8 cellular contexts compared by ENCODE assay signal in the genomic region with DNA sequence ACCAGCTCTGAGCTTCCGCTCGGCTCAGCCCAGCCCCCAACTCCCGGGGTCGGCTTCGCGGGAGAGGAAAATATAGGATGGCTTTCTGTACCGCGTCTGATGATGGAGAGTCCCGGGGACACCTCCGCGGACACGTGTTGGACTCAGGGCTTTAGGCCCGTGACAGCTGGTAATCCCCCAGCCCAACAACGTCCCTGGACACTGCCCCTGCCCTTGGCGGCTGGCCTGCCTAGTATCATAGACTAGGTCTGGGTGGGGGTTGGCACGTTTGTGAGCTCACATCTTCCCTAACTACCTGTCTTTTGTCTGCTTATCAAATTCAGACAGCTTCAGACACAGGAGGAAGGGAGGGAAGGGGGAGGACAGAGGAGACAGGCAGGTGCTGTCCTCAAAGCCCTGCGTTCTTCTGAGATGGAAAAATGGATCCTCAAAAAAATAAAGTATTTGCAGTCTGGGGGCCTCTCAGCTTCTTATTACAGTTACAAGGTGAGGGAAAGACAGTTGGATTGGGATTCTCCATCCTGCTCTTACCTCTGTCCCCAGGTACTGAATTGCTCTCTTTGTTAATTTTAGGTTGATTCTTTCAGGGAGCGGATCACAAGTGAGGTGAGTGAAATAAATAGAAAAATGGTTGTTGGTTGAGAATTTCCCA. TPM values are rescaled to one million over a fixed set of nuclear protein-coding genes. Genes with fewer than 3 reads are reported as not detected.
DNase-seq lines count a peak whose midpoint lies in the region; ATAC-seq and TF ChIP-seq lines count a peak whose summit lies in the region.

No MANE protein-coding gene starts in this region.

- peaks cover 12% of the 10 kb centered on the region for H4K20me1 ChIP-seq in Loucy (ENCODE audit: insufficient read depth, low read length, poor library complexity, severe bottlenecking)

- DNase-seq in effector CD4-positive, alpha-beta T cell: peak; percentile 5
- DNase-seq in natural killer cell (no peak), AG20443 (ENCODE audit: low spot score) (no peak)
- DNase-seq in activated CD4-positive, CD25-positive, alpha-beta regulatory T cell (lab: John Stamatoyannopoulos, UW): no peak

- H3K27me3 Mint-ChIP-seq in natural killer cell (ENCODE audit: low read depth in 2 of 2): peaks cover 0 to 2% of the 10 kb centered on the region in 2 donors

- no peaks in the 10 kb centered on the region for H3F3A ChIP-seq in Loucy (ENCODE audit: low read depth)

- no peaks in the 10 kb centered on the region for H3K27me3 ChIP-seq in Loucy (ENCODE audit: insufficient read depth, low read length, poor library complexity, severe bottlenecking)

- H3K9ac ChIP-seq in Loucy (ENCODE audit: low read depth, low read length, poor library complexity, severe bottlenecking): peak overlapping the region; percentile 83

- H3K36me3 Mint-ChIP-seq in natural killer cell: peaks cover 4% of the 10 kb centered on the region

- peak overlapping the region; percentile 92 for H3K4me3 ChIP-seq in Loucy (ENCODE audit: low read length, poor library complexity, severe bottlenecking)

- H2AFZ ChIP-seq in Loucy (ENCODE audit: low read length): no peak overlapping the region

- ATAC-seq in GM21515 (IDR thresholded peaks at IDR 0.05; ENCODE audit: unreplicated experiment) (peak; percentile 7), natural killer cell (peak in 1 of 3 donors; percentile 0), HG02885 (IDR thresholded peaks at IDR 0.05; ENCODE audit: poor library complexity, unreplicated experiment) (no peak), GM21825 (IDR thresholded peaks at IDR 0.05; ENCODE audit: unreplicated experiment) (no peak)

- peaks cover 19% of the 10 kb centered on the region; the same call in 1 of the 2 replicates for H3K36me3 ChIP-seq in Loucy (ENCODE audit: insufficient read depth, low read length)

- H3K9me3 Mint-ChIP-seq in natural killer cell: no peaks in the 10 kb centered on the region

- peaks cover 51% of the 10 kb centered on the region for H3K79me2 ChIP-seq in Loucy (ENCODE audit: insufficient read depth, low read length)

- H3K4me1 ChIP-seq in Loucy (ENCODE audit: insufficient read depth, low read length, poor library complexity, severe bottlenecking): peaks cover 16% of the 10 kb centered on the region

- H3K4me3 Mint-ChIP-seq in natural killer cell: peak overlapping the region; percentile 97

- no peaks in the 10 kb centered on the region for H3K9me3 ChIP-seq in Loucy (ENCODE audit: insufficient read depth, low read depth, low read length)

- TF ChIP-seq CTCF in Loucy (conservative IDR thresholded peaks at IDR 0.05; ENCODE audit: low read length) (no peak), natural killer cell (IDR thresholded peaks at IDR 0.05) (no peak)

- peak overlapping the region; percentile 98 for H3K27ac Mint-ChIP-seq in natural killer cell

- peak overlapping the region; percentile 90 for H3K4me2 ChIP-seq in Loucy (ENCODE audit: low read depth, low read length, poor library complexity, severe bottlenecking)

- no peaks in the 10 kb centered on the region for H3K9me2 ChIP-seq in Loucy (replicated peaks; ENCODE audit: low read depth, low read length)

- H3K4me1 Mint-ChIP-seq in natural killer cell: peaks cover 22 to 29% of the 10 kb centered on the region in 2 donors

- intact Hi-C loops in natural killer cell (cut with micrococcal nuclease): loop anchor here (1.0 to 10.0 kb wide), 3 partner anchors 10 to 651 kb away; partner anchors contain the start of genes BECN1, DHX8, PTGES3L and RUNDC1

RNA-seq across cellular contexts. Expression of gene PSME3, which starts 0.7 kb away (rescaled TPM):
- 10 to 100 TPM; 82.8 to 92.5 (median 90.6) TPM for total RNA-seq in natural killer cell

RNA-seq across cellular contexts. Expression of gene BECN1, which starts 9.8 kb away (rescaled TPM):
- 100 to 1,000 TPM; 148 to 164 (median 150) TPM for total RNA-seq in natural killer cell

RNA-seq across cellular contexts. Expression of gene AOC2, which starts 10.5 kb away (rescaled TPM):
- 1 to 10 TPM; 3.0 to 3.9 (median 3.5) TPM for total RNA-seq in natural killer cell

RNA-seq across cellular contexts. Expression of gene AOC3, which starts 17.1 kb away (rescaled TPM):
- 1 to 10 TPM in 1 of 3 donors, under 1 TPM in 2; 0.52 to 1.0 (median 0.73) TPM for total RNA-seq in natural killer cell

RNA-seq across cellular contexts. Expression of gene CNTD1, which starts 35.2 kb away (rescaled TPM):
- not detected for total RNA-seq in natural killer cell
